Comparison of ENCODE assay signal across 1 cellular context in genomic region chr1:26431979-26432695, GRCh38.
TF ChIP-seq lines count a peak whose summit lies in the region.

TSS of gene DHDDS (plus strand) at chr1:26432321. CDS start at chr1:26432946, 625 bp downstream.

TF ChIP-seq in K562, 482 proteins besides CTCF, POLR2A, EP300 and RAD21 (continued from another document and continues in another):
- TF ChIP-seq ZNF740 (CRISPR knock-in tag; IDR thresholded peaks at IDR 0.05) (peak; percentile 85), ZNF740 (tag; IDR thresholded peaks at IDR 0.05) (no peak), HNRNPUL1 (IDR thresholded peaks at IDR 0.05; ENCODE audit: low read length) (no peak), ETS2 (tag; IDR thresholded peaks at IDR 0.05; ENCODE audit: borderline replicate concordance, poor library complexity, severe bottlenecking) (no peak), ZNF311 (CRISPR knock-in tag; IDR thresholded peaks at IDR 0.05) (no peak), SAFB2 (IDR thresholded peaks at IDR 0.05; ENCODE audit: borderline replicate concordance, low read depth, low read length, severe bottlenecking) (no peak), HDAC3 (IDR thresholded peaks at IDR 0.05; ENCODE audit: borderline replicate concordance, partially characterized antibody) (no peak), SETDB1 (IDR thresholded peaks at IDR 0.05; ENCODE audit: low read length) (no peak), ZNF696 (CRISPR knock-in tag; conservative IDR thresholded peaks at IDR 0.05) (no peak), MEF2D (tag; conservative IDR thresholded peaks at IDR 0.05; ENCODE audit: low read depth) (no peak; the same call in 1 of the 2 replicates), ZBTB8A (IDR thresholded peaks at IDR 0.05; ENCODE audit: partially characterized antibody) (no peak), GMEB1 (CRISPR knock-in tag; IDR thresholded peaks at IDR 0.05) (peak; percentile 81), TAF9B (IDR thresholded peaks at IDR 0.05; ENCODE audit: partially characterized antibody) (peak; percentile 91), ZNF24 (IDR thresholded peaks at IDR 0.05) (no peak; the same call in 1 of the 2 replicates), ZNF277 (CRISPR knock-in tag; IDR thresholded peaks at IDR 0.05; ENCODE audit: borderline replicate concordance) (no peak), HEY1 (CRISPR knock-in tag; IDR thresholded peaks at IDR 0.05; ENCODE audit: borderline replicate concordance) (no peak), PRMT5 (CRISPR knock-in tag; IDR thresholded peaks at IDR 0.05) (no peak), CEBPB (tag; IDR thresholded peaks at IDR 0.05) (no peak), ZNF436 (CRISPR knock-in tag; IDR thresholded peaks at IDR 0.05) (no peak), CREM (IDR thresholded peaks at IDR 0.05; ENCODE audit: low read depth) (peak; percentile 100), HMGN3 (IDR thresholded peaks at IDR 0.05; ENCODE audit: borderline replicate concordance, extremely low read depth, insufficient read length, low read depth, low read length) (peak; percentile 92), STAT5A (IDR thresholded peaks at IDR 0.05; ENCODE audit: borderline replicate concordance, low read length) (no peak; the same call in 1 of the 2 replicates), DLX4 (CRISPR knock-in tag; IDR thresholded peaks at IDR 0.05) (no peak), CCAR2 (IDR thresholded peaks at IDR 0.05; ENCODE audit: low read depth, low read length) (no peak), GATA2 (CRISPR knock-in tag; IDR thresholded peaks at IDR 0.05) (no peak), ZNF699 (CRISPR knock-in tag; IDR thresholded peaks at IDR 0.05; ENCODE audit: insufficient replicate concordance) (no peak), RBM39 (optimal IDR thresholded peaks at IDR 0.05; ENCODE audit: low read depth, low read length) (no peak), ZNF57 (CRISPR knock-in tag; IDR thresholded peaks at IDR 0.05) (no peak), ZNF551 (CRISPR knock-in tag; IDR thresholded peaks at IDR 0.05) (no peak), ZNF764 (CRISPR knock-in tag; IDR thresholded peaks at IDR 0.05; ENCODE audit: low read depth) (no peak), PTBP1 (IDR thresholded peaks at IDR 0.05; ENCODE audit: low read depth, low read length) (0 out of 2 replicates have a peak, but pooled peaks have one; percentile 45), POLR3A (IDR thresholded peaks at IDR 0.05; ENCODE audit: borderline replicate concordance, extremely low read depth, insufficient read depth, insufficient read length) (no peak), RUNX1 (IDR thresholded peaks at IDR 0.05; ENCODE audit: low read depth) (no peak; the same call in 1 of the 2 replicates), HDAC1 (IDR thresholded peaks at IDR 0.05) (peak; percentile 11 to 99; a peak in 3 of 4 replicates), SIX5 (IDR thresholded peaks at IDR 0.05; ENCODE audit: borderline replicate concordance in 1 of 2, insufficient read depth in 1 of 2, low read depth in 1 of 2, low read length in 2 of 2) (peak; percentile 30 to 36; a peak in 2 of 4 replicates), SREBF2 (CRISPR knock-in tag; IDR thresholded peaks at IDR 0.05) (0 out of 2 replicates have a peak, but pooled peaks have one; percentile 69), DIDO1 (tag; IDR thresholded peaks at IDR 0.05; ENCODE audit: low read depth) (peak; percentile 95), PPARD (CRISPR knock-in tag; IDR thresholded peaks at IDR 0.05) (no peak), OTX1 (CRISPR knock-in tag; IDR thresholded peaks at IDR 0.05) (peak; percentile 91), SMAD1 (IDR thresholded peaks at IDR 0.05; ENCODE audit: low read depth, low read length, partially characterized antibody) (peak; percentile 69), SRF (CRISPR knock-in tag; IDR thresholded peaks at IDR 0.05) (peak in 1 of 2 experiments; percentile 93; a peak in 2 of 4 replicates), GATAD2B (IDR thresholded peaks at IDR 0.05; ENCODE audit: borderline replicate concordance) (peak; percentile 87; the same call in 1 of the 2 replicates), ZNF12 (CRISPR knock-in tag; IDR thresholded peaks at IDR 0.05) (peak; percentile 83; the same call in 1 of the 2 replicates), NFXL1 (CRISPR knock-in tag; IDR thresholded peaks at IDR 0.05) (no peak)
- TF ChIP-seq, protein P1, sequence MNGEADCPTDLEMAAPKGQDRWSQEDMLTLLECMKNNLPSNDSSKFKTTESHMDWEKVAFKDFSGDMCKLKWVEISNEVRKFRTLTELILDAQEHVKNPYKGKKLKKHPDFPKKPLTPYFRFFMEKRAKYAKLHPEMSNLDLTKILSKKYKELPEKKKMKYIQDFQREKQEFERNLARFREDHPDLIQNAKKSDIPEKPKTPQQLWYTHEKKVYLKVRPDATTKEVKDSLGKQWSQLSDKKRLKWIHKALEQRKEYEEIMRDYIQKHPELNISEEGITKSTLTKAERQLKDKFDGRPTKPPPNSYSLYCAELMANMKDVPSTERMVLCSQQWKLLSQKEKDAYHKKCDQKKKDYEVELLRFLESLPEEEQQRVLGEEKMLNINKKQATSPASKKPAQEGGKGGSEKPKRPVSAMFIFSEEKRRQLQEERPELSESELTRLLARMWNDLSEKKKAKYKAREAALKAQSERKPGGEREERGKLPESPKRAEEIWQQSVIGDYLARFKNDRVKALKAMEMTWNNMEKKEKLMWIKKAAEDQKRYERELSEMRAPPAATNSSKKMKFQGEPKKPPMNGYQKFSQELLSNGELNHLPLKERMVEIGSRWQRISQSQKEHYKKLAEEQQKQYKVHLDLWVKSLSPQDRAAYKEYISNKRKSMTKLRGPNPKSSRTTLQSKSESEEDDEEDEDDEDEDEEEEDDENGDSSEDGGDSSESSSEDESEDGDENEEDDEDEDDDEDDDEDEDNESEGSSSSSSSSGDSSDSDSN (IDR thresholded peaks at IDR 0.05; ENCODE audit: borderline replicate concordance in 1 of 2, low read depth in 2 of 2, low read length in 2 of 2): peak in 1 of 2 experiments; percentile 72; a peak in 1 of 4 replicates
- TF ChIP-seq, protein P2, sequence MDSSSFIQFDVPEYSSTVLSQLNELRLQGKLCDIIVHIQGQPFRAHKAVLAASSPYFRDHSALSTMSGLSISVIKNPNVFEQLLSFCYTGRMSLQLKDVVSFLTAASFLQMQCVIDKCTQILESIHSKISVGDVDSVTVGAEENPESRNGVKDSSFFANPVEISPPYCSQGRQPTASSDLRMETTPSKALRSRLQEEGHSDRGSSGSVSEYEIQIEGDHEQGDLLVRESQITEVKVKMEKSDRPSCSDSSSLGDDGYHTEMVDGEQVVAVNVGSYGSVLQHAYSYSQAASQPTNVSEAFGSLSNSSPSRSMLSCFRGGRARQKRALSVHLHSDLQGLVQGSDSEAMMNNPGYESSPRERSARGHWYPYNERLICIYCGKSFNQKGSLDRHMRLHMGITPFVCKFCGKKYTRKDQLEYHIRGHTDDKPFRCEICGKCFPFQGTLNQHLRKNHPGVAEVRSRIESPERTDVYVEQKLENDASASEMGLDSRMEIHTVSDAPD (CRISPR knock-in tag; IDR thresholded peaks at IDR 0.05): no peak
- TF ChIP-seq, protein P3, sequence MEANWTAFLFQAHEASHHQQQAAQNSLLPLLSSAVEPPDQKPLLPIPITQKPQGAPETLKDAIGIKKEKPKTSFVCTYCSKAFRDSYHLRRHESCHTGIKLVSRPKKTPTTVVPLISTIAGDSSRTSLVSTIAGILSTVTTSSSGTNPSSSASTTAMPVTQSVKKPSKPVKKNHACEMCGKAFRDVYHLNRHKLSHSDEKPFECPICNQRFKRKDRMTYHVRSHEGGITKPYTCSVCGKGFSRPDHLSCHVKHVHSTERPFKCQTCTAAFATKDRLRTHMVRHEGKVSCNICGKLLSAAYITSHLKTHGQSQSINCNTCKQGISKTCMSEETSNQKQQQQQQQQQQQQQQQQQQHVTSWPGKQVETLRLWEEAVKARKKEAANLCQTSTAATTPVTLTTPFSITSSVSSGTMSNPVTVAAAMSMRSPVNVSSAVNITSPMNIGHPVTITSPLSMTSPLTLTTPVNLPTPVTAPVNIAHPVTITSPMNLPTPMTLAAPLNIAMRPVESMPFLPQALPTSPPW (CRISPR knock-in tag; IDR thresholded peaks at IDR 0.05): peak; percentile 95
- TF ChIP-seq, protein P4, sequence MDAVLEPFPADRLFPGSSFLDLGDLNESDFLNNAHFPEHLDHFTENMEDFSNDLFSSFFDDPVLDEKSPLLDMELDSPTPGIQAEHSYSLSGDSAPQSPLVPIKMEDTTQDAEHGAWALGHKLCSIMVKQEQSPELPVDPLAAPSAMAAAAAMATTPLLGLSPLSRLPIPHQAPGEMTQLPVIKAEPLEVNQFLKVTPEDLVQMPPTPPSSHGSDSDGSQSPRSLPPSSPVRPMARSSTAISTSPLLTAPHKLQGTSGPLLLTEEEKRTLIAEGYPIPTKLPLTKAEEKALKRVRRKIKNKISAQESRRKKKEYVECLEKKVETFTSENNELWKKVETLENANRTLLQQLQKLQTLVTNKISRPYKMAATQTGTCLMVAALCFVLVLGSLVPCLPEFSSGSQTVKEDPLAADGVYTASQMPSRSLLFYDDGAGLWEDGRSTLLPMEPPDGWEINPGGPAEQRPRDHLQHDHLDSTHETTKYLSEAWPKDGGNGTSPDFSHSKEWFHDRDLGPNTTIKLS (IDR thresholded peaks at IDR 0.05; ENCODE audit: borderline replicate concordance, low read depth): peak; percentile 98
- TF ChIP-seq, protein P5, sequence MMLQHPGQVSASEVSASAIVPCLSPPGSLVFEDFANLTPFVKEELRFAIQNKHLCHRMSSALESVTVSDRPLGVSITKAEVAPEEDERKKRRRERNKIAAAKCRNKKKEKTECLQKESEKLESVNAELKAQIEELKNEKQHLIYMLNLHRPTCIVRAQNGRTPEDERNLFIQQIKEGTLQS (IDR thresholded peaks at IDR 0.05): peak; percentile 93
- TF ChIP-seq, protein P5 (CRISPR knock-in tag; conservative IDR thresholded peaks at IDR 0.05): peak; percentile 58; the same call in 1 of the 2 replicates
- TF ChIP-seq, protein P6, sequence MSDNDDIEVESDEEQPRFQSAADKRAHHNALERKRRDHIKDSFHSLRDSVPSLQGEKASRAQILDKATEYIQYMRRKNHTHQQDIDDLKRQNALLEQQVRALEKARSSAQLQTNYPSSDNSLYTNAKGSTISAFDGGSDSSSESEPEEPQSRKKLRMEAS (CRISPR knock-in tag; IDR thresholded peaks at IDR 0.05): peak; percentile 100
- TF ChIP-seq, protein P7, sequence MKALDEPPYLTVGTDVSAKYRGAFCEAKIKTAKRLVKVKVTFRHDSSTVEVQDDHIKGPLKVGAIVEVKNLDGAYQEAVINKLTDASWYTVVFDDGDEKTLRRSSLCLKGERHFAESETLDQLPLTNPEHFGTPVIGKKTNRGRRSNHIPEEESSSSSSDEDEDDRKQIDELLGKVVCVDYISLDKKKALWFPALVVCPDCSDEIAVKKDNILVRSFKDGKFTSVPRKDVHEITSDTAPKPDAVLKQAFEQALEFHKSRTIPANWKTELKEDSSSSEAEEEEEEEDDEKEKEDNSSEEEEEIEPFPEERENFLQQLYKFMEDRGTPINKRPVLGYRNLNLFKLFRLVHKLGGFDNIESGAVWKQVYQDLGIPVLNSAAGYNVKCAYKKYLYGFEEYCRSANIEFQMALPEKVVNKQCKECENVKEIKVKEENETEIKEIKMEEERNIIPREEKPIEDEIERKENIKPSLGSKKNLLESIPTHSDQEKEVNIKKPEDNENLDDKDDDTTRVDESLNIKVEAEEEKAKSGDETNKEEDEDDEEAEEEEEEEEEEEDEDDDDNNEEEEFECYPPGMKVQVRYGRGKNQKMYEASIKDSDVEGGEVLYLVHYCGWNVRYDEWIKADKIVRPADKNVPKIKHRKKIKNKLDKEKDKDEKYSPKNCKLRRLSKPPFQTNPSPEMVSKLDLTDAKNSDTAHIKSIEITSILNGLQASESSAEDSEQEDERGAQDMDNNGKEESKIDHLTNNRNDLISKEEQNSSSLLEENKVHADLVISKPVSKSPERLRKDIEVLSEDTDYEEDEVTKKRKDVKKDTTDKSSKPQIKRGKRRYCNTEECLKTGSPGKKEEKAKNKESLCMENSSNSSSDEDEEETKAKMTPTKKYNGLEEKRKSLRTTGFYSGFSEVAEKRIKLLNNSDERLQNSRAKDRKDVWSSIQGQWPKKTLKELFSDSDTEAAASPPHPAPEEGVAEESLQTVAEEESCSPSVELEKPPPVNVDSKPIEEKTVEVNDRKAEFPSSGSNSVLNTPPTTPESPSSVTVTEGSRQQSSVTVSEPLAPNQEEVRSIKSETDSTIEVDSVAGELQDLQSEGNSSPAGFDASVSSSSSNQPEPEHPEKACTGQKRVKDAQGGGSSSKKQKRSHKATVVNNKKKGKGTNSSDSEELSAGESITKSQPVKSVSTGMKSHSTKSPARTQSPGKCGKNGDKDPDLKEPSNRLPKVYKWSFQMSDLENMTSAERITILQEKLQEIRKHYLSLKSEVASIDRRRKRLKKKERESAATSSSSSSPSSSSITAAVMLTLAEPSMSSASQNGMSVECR (CRISPR knock-in tag; IDR thresholded peaks at IDR 0.05): peak; percentile 99
